25 cellular contexts compared by ENCODE assay signal in genomic region chr17:12909046-12909445, GRCh38.
"Had no signal": no experiment of that assay in that cellular context is flagged by ENCODE, and none has a peak within 500 bp of the region (broad histone marks: within the 10 kb centered on the region; RNA-seq: fewer than 3 reads in every experiment).

No MANE protein-coding gene starts in this region.

- H3K36me3 ChIP-seq: brain microvascular endothelial cell, colonic mucosa, right lobe of liver, upper lobe of right lung had no signal

- DNase-seq: activated CD4-positive, alpha-beta T cell treated with anti-CD3 and anti-CD28 coated beads for 1 hour; activated CD8-positive, alpha-beta memory T cell treated with anti-CD3 and anti-CD28 coated beads for 24 hours; activated CD8-positive, alpha-beta memory T cell treated with anti-CD3 and anti-CD28 coated beads, Interleukin-2, amount 50 U/mL, for 48 hours; activated effector memory CD4-positive, alpha-beta T cell treated with Interleukin-2 at 50 U/mL for 16 hours; activated naive CD4-positive, alpha-beta T cell treated with anti-CD3 and anti-CD28 coated beads, Interleukin-2, amount 10 ng/mL, durations not matched to agents 7 days and 5 days; activated naive CD8-positive, alpha-beta T cell treated with anti-CD3 and anti-CD28 coated beads, Interleukin-2, amount 50 U/mL, for 24 hours; activated T-cell treated with anti-CD3 and anti-CD28 coated beads, Interleukin-2, amount 50 U/mL, for 48 hours; anterior cingulate cortex; brain microvascular endothelial cell; central memory CD4-positive, alpha-beta T cell; colonic mucosa; endodermal cell; foreskin keratinocyte; glutamatergic neuron; hypothalamus; kidney; midbrain; right lobe of liver; stimulated activated CD4-positive, alpha-beta T cell treated with anti-CD3 and anti-CD28 coated beads, Interleukin-4, amount 100 ng/mL, for 4 hours; stimulated activated naive B cell treated with anti-CD40 and anti-IgM and Interleukin-4, amounts not matched to agents 10 μg/mL and 1 μg/mL and 100 μg/mL, for 72 hours; upper lobe of right lung; WERI-Rb-1 had no signal

- H3K27ac ChIP-seq: brain microvascular endothelial cell, colonic mucosa, epithelial cell of prostate, foreskin keratinocyte, parathyroid adenoma, right lobe of liver, upper lobe of right lung, WERI-Rb-1 had no signal

- H3K79me2 ChIP-seq: parathyroid adenoma had no signal

- H3K4me1 ChIP-seq: colonic mucosa, foreskin keratinocyte, parathyroid adenoma, right lobe of liver, upper lobe of right lung had no signal

- H3K9ac ChIP-seq: parathyroid adenoma had no signal

- H3K27me3 ChIP-seq: brain microvascular endothelial cell, colonic mucosa, foreskin keratinocyte, right lobe of liver, upper lobe of right lung had no signal

- H3K4me3 ChIP-seq: colonic mucosa, right lobe of liver, upper lobe of right lung had no signal

- ATAC-seq: activated naive CD8-positive, alpha-beta T cell treated with anti-CD3 and anti-CD28 coated beads, Interleukin-2, amount 50 U/mL, for 24 hours; foreskin keratinocyte; left lobe of liver; right lobe of liver; upper lobe of right lung had no signal
